Comparison of ENCODE assay signal across 20 cellular contexts in the genomic region with DNA sequence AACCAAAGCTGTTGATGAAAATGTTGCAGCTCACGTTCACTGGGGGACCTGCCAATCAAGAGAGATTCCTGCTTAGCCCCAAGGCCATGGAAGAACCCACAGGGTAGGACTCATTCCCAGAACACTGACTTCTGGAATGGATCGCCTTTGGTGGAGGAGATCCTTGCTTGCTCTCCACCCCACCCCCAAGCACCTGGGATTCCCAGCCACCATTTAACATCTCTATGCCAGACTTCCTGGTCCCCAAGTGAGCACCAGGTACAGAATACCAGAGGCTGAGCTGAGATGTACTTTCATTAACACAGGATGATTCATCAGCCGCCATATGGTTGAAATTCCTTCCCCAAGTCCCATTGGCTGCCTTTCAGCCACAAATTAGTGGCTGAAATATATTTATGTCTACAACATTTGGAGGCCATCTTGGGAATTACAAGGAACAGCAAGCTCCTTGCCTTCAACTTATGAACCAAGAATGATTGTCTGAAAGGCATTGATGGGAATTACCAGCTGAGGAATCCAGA. TPM values are rescaled to one million over a fixed set of nuclear protein-coding genes. Genes with fewer than 3 reads are reported as not detected.
DNase-seq lines count a peak whose midpoint lies in the region; ATAC-seq and TF ChIP-seq lines count a peak whose summit lies in the region.
"Had no signal": no experiment of that assay in that cellular context is flagged by ENCODE, and none has a peak within 500 bp of the region (broad histone marks: within the 10 kb centered on the region; RNA-seq: fewer than 3 reads in every experiment).

No MANE protein-coding gene starts in this region.

- H3K27me3 ChIP-seq in GM23338 (ENCODE audit: insufficient read depth) (peaks cover 4% of the 10 kb centered on the region; the same call in 1 of the 2 replicates), foreskin keratinocyte (no peaks in the 10 kb centered on the region), brain microvascular endothelial cell (replicated peaks) (no peaks in the 10 kb centered on the region)
- H3K27me3 ChIP-seq: MG63 had no signal

- no peaks in the 10 kb centered on the region for H3K9me3 Mint-ChIP-seq in GM23338

- H3K27ac ChIP-seq in GM23338 (ENCODE audit: low read depth) (no peak overlapping the region), foreskin keratinocyte (no peak overlapping the region), brain microvascular endothelial cell (no peak overlapping the region)
- H3K27ac ChIP-seq: C4-2B had no signal

- H3K4me2 ChIP-seq in GM23338 = 0 out of 2 replicates have a peak overlapping the region, but pooled peaks have one; percentile 46

- no peak overlapping the region for H3K27ac Mint-ChIP-seq in GM23338

- no peak overlapping the region for H2AFZ ChIP-seq in GM23338

- H3K4me3 ChIP-seq in GM23338 (no peak overlapping the region), brain microvascular endothelial cell (ENCODE audit: low read depth, low read length) (no peak overlapping the region)
- H3K4me3 ChIP-seq: MG63 had no signal

- peak; percentile 50 for DNase-seq in A172 (ENCODE audit: low spot score)
- no peak for DNase-seq in GM23338 (ENCODE audit: low spot score)
- DNase-seq in RPMI7951 (ENCODE audit: low read depth) = peak; percentile 47
- DNase-seq in foreskin keratinocyte = no peak
- no peak for DNase-seq in NCI-H1417 treated with DMSO at 0.1 percent for 48 hours (lab: John Stamatoyannopoulos, UW)
- DNase-seq in glomerular visceral epithelial cell (ENCODE audit: extremely low spot score) = no peak
- DNase-seq in brain microvascular endothelial cell = no peak
- no peak for DNase-seq in activated CD8-positive, alpha-beta memory T cell treated with anti-CD3 and anti-CD28 coated beads, Interleukin-2, amount 50 U/mL, for 4 hours
- DNase-seq: 8988T, COR-L47, DMS53, GF-D8, KG1, MG63, NCI-H1105, NCI-H1930, NCI-H526 had no signal

- no peaks in the 10 kb centered on the region for H3F3A ChIP-seq in GM23338 (replicated peaks; ENCODE audit: low read depth)

- H3K36me3 Mint-ChIP-seq in GM23338 (ENCODE audit: low read depth) = no peaks in the 10 kb centered on the region

- H3K4me1 ChIP-seq in GM23338 (ENCODE audit: insufficient read depth) (no peaks in the 10 kb centered on the region), foreskin keratinocyte (no peaks in the 10 kb centered on the region)

- no peaks in the 10 kb centered on the region for H3K36me3 ChIP-seq in GM23338 (ENCODE audit: insufficient read depth)
- no peaks in the 10 kb centered on the region for H3K36me3 ChIP-seq in brain microvascular endothelial cell (replicated peaks)
- H3K36me3 ChIP-seq: MG63 had no signal

- in situ Hi-C loops in brain microvascular endothelial cell (cut with HindIII; ENCODE audit: low pct_ligation_motif_present, low sequenced_read_pairs) = no loop called here

- H3K9me2 ChIP-seq in GM23338 (ENCODE audit: insufficient read depth) = peaks cover 19% of the 10 kb centered on the region

- H3K4me1 Mint-ChIP-seq in GM23338 = peaks cover 27% of the 10 kb centered on the region

- TF ChIP-seq CTCF in GM23338 (conservative IDR thresholded peaks at IDR 0.05; ENCODE audit: low read depth in 2 of 2) = no peak
- TF ChIP-seq CTCF in foreskin keratinocyte (conservative IDR thresholded peaks at IDR 0.05) = no peak
- TF ChIP-seq CTCF in brain microvascular endothelial cell (IDR thresholded peaks at IDR 0.05; ENCODE audit: low read depth, low read length, missing control alignments) = no peak

- H4K20me1 ChIP-seq in GM23338 (replicated peaks; ENCODE audit: insufficient read depth) = no peaks in the 10 kb centered on the region

- H3K27me3 Mint-ChIP-seq in GM23338 (ENCODE audit: insufficient read depth, low read depth, poor library complexity) = peaks cover 13% of the 10 kb centered on the region

- no peak for ATAC-seq in GM23338
- peak; percentile 35 for ATAC-seq in foreskin keratinocyte

- no peaks in the 10 kb centered on the region for H3K79me2 ChIP-seq in GM23338 (replicated peaks; ENCODE audit: insufficient read depth)

- H3K4me3 Mint-ChIP-seq in GM23338 = no peak overlapping the region

TF ChIP-seq in GM23338, 12 proteins besides CTCF, POLR2A, EP300 and RAD21:
- TF ChIP-seq, protein P1, sequence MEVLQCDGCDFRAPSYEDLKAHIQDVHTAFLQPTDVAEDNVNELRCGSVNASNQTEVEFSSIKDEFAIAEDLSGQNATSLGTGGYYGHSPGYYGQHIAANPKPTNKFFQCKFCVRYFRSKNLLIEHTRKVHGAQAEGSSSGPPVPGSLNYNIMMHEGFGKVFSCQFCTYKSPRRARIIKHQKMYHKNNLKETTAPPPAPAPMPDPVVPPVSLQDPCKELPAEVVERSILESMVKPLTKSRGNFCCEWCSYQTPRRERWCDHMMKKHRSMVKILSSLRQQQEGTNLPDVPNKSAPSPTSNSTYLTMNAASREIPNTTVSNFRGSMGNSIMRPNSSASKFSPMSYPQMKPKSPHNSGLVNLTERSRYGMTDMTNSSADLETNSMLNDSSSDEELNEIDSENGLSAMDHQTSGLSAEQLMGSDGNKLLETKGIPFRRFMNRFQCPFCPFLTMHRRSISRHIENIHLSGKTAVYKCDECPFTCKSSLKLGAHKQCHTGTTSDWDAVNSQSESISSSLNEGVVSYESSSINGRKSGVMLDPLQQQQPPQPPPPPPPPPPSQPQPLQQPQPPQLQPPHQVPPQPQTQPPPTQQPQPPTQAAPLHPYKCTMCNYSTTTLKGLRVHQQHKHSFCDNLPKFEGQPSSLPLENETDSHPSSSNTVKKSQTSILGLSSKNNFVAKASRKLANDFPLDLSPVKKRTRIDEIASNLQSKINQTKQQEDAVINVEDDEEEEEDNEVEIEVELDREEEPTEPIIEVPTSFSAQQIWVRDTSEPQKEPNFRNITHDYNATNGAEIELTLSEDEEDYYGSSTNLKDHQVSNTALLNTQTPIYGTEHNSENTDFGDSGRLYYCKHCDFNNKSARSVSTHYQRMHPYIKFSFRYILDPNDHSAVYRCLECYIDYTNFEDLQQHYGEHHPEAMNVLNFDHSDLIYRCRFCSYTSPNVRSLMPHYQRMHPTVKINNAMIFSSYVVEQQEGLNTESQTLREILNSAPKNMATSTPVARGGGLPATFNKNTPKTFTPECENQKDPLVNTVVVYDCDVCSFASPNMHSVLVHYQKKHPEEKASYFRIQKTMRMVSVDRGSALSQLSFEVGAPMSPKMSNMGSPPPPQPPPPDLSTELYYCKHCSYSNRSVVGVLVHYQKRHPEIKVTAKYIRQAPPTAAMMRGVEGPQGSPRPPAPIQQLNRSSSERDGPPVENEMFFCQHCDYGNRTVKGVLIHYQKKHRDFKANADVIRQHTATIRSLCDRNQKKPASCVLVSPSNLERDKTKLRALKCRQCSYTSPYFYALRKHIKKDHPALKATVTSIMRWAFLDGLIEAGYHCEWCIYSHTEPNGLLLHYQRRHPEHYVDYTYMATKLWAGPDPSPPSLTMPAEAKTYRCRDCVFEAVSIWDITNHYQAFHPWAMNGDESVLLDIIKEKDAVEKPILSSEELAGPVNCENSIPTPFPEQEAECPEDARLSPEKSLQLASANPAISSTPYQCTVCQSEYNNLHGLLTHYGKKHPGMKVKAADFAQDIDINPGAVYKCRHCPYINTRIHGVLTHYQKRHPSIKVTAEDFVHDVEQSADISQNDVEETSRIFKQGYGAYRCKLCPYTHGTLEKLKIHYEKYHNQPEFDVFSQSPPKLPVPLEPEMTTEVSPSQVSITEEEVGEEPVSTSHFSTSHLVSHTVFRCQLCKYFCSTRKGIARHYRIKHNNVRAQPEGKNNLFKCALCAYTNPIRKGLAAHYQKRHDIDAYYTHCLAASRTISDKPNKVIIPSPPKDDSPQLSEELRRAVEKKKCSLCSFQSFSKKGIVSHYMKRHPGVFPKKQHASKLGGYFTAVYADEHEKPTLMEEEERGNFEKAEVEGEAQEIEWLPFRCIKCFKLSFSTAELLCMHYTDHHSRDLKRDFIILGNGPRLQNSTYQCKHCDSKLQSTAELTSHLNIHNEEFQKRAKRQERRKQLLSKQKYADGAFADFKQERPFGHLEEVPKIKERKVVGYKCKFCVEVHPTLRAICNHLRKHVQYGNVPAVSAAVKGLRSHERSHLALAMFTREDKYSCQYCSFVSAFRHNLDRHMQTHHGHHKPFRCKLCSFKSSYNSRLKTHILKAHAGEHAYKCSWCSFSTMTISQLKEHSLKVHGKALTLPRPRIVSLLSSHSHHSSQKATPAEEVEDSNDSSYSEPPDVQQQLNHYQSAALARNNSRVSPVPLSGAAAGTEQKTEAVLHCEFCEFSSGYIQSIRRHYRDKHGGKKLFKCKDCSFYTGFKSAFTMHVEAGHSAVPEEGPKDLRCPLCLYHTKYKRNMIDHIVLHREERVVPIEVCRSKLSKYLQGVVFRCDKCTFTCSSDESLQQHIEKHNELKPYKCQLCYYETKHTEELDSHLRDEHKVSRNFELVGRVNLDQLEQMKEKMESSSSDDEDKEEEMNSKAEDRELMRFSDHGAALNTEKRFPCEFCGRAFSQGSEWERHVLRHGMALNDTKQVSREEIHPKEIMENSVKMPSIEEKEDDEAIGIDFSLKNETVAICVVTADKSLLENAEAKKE (CRISPR knock-in tag; IDR thresholded peaks at IDR 0.05) = peak; percentile 89
- no peak for TF ChIP-seq POLR2AphosphoS5 (IDR thresholded peaks at IDR 0.05; ENCODE audit: low read depth)
TF ChIP-seq in GM23338: peak in this region for 1.

RNA-seq across cellular contexts. Expression of gene GLRA1, which starts 37.9 kb away (rescaled TPM):
- not detected in 2 replicates for total RNA-seq in A172 (2014; rRNA removed; shearing (Covaris generic))
- total RNA-seq in GM23338 (2014; rRNA removed; shearing (Covaris generic)) = not detected in 2 replicates
- polyA plus RNA-seq in GM23338 (2016; fragmentation: Nextera tagmentation; extraction: Ambion mirVana) (not detected in 2 replicates), foreskin keratinocyte (not detected in 2 replicates)
- not detected in 2 replicates for total RNA-seq in RPMI7951 (2014; rRNA removed; shearing (Covaris generic))
- not detected in 2 replicates for total RNA-seq in foreskin keratinocyte
- total RNA-seq: H4, SK-MEL-5 had no signal

Comparison
In these comparisons a context has a peak if more than half of its experiments do, and no peak if none do; other contexts are left out.
1. DNase-seq: peak in A172 (single experiment) and RPMI7951 (single experiment); none in GM23338 (single experiment), foreskin keratinocyte (0 of 2), NCI-H1417 treated with DMSO at 0.1 percent for 48 hours (single experiment), glomerular visceral epithelial cell (single experiment), brain microvascular endothelial cell (single experiment) and activated CD8-positive, alpha-beta memory T cell treated with anti-CD3 and anti-CD28 coated beads, Interleukin-2, amount 50 U/mL, for 4 hours (single experiment).